In genomic region chr11:67646535-67647336, GRCh38 we compare ENCODE assay signal across 9 cellular contexts. TPM values are rescaled to one million over a fixed set of nuclear protein-coding genes. Genes with fewer than 3 reads are reported as not detected.
DNase-seq lines count a peak whose midpoint lies in the region; ATAC-seq and TF ChIP-seq lines count a peak whose summit lies in the region.
"Had no signal": no experiment of that assay in that cellular context is flagged by ENCODE, and none has a peak within 500 bp of the region (broad histone marks: within the 10 kb centered on the region; RNA-seq: fewer than 3 reads in every experiment).

No MANE protein-coding gene starts in this region.

- no peaks in the 10 kb centered on the region for H3K36me3 ChIP-seq in GM06990 (ENCODE audit: control insufficient read depth, insufficient read depth, low read length)
- H3K36me3 ChIP-seq in mucosa of descending colon (ENCODE audit: low read depth), result no peaks in the 10 kb centered on the region

- peaks cover 0 to 4% (median 0%) of the 10 kb centered on the region in 3 donors for H3K9me3 Mint-ChIP-seq in IgD-negative memory B cell
- peaks cover 2% of the 10 kb centered on the region for H3K9me3 Mint-ChIP-seq in activated CD8-positive, alpha-beta T cell treated with anti-CD3 and anti-CD28 coated beads for 36 hours

- H3K4me3 Mint-ChIP-seq in IgD-negative memory B cell, result peak overlapping the region; percentile 9 to 91 (median 74)
- H3K4me3 Mint-ChIP-seq in activated CD8-positive, alpha-beta T cell treated with anti-CD3 and anti-CD28 coated beads for 36 hours, result peak overlapping the region; percentile 3

- H3K4me3 ChIP-seq in GM06990 (replicated peaks; ENCODE audit: low read depth, low read length) (no peak overlapping the region), mucosa of descending colon (no peak overlapping the region)

- ATAC-seq in activated CD8-positive, alpha-beta T cell treated with anti-CD3 and anti-CD28 coated beads for 36 hours, result peak; percentile 28
- ATAC-seq in mucosa of descending colon (peak; percentile 77), HG02588 (IDR thresholded peaks at IDR 0.05; ENCODE audit: unreplicated experiment) (no peak), GM21390 (IDR thresholded peaks at IDR 0.05; ENCODE audit: unreplicated experiment) (no peak)

- peak overlapping the region; percentile 61 to 93 (median 80) for H3K27ac Mint-ChIP-seq in IgD-negative memory B cell
- H3K27ac Mint-ChIP-seq in activated CD8-positive, alpha-beta T cell treated with anti-CD3 and anti-CD28 coated beads for 36 hours, result peak overlapping the region; percentile 62

- H3K4me1 Mint-ChIP-seq in IgD-negative memory B cell, result peaks cover 39 to 47% (median 44%) of the 10 kb centered on the region in 3 donors
- H3K4me1 Mint-ChIP-seq in activated CD8-positive, alpha-beta T cell treated with anti-CD3 and anti-CD28 coated beads for 36 hours (ENCODE audit: low read depth), result peaks cover 51% of the 10 kb centered on the region

- CTCF ChIA-PET in activated CD8-positive, alpha-beta T cell treated with anti-CD3 and anti-CD28 coated beads for 36 hours (lab: Charles Lee), result interaction anchor here (0.7 to 11.8 kb wide), 7 partner anchors 9 to 246 kb away, joined by 3 to 127 read pairs (median 4); partner anchors contain the start of gene NUDT8

- intact Hi-C loops in activated CD8-positive, alpha-beta T cell treated with anti-CD3 and anti-CD28 coated beads for 36 hours (cut with micrococcal nuclease), result no loop called here
- intact Hi-C loops in mucosa of descending colon (cut with DNase I, micrococcal nuclease), result no loop called here

- H3K4me1 ChIP-seq in mucosa of descending colon (ENCODE audit: low read depth), result peaks cover 14% of the 10 kb centered on the region

- no peak for TF ChIP-seq CTCF in GM06990 (IDR thresholded peaks at IDR 0.05; ENCODE audit: insufficient read depth, low read length, poor library complexity, severe bottlenecking)
- TF ChIP-seq CTCF in activated CD8-positive, alpha-beta T cell treated with anti-CD3 and anti-CD28 coated beads for 36 hours (IDR thresholded peaks at IDR 0.05), result no peak
- no peak for TF ChIP-seq CTCF in mucosa of descending colon (IDR thresholded peaks at IDR 0.05)

- H3K9me3 ChIP-seq in mucosa of descending colon, result no peaks in the 10 kb centered on the region

- no peaks in the 10 kb centered on the region for H3K27me3 ChIP-seq in GM06990 (replicated peaks; ENCODE audit: control insufficient read depth, insufficient read depth, low read length)

- POLR2A ChIA-PET in activated CD8-positive, alpha-beta T cell treated with anti-CD3 and anti-CD28 coated beads for 36 hours (lab: Charles Lee), result interaction anchor here (1.1 to 1.6 kb wide), 4 partner anchors 12 to 17 kb away, joined by 3 to 6 read pairs (median 4); partner anchors contain the start of gene NUDT8

- DNase-seq in GM06990 (ENCODE audit: extremely low read depth, insufficient read length), result peak; percentile 93
- DNase-seq in activated CD8-positive, alpha-beta T cell treated with anti-CD3 and anti-CD28 coated beads for 36 hours, result peak; percentile 73
- DNase-seq in mucosa of descending colon, result peak; percentile 65 to 89 (median 80)
- DNase-seq in iPS-NIHi11 (ENCODE audit: low spot score), result no peak
- DNase-seq in NCI-H2081 (lab: John Stamatoyannopoulos, UW), result no peak
- DNase-seq: nucleus accumbens had no signal

- peaks cover 1% of the 10 kb centered on the region for H3K36me3 Mint-ChIP-seq in IgD-negative memory B cell
- H3K36me3 Mint-ChIP-seq in activated CD8-positive, alpha-beta T cell treated with anti-CD3 and anti-CD28 coated beads for 36 hours (ENCODE audit: low read depth), result no peaks in the 10 kb centered on the region

- peaks cover 10% of the 10 kb centered on the region for H3K27me3 Mint-ChIP-seq in IgD-negative memory B cell
- H3K27me3 Mint-ChIP-seq in activated CD8-positive, alpha-beta T cell treated with anti-CD3 and anti-CD28 coated beads for 36 hours, result no peaks in the 10 kb centered on the region

RNA-seq across cellular contexts. Expression of gene ACY3, which starts 3.8 kb away (rescaled TPM):
- polyA plus RNA-seq in IgD-negative memory B cell, result 0.63 TPM
- total RNA-seq in activated CD8-positive, alpha-beta T cell treated with anti-CD3 and anti-CD28 coated beads for 36 hours, result under 1 TPM; 0.31 to 0.61 TPM
- total RNA-seq in mucosa of descending colon, result 10 to 100 TPM in 2 of 3 donors, 1 to 10 TPM in 1; 3.3 to 14.6 (median 14.1) TPM

RNA-seq across cellular contexts. Expression of gene TBX10, which starts 7.2 kb away (rescaled TPM):
- not detected for polyA plus RNA-seq in IgD-negative memory B cell
- total RNA-seq in activated CD8-positive, alpha-beta T cell treated with anti-CD3 and anti-CD28 coated beads for 36 hours, result not detected
- 10 to 100 TPM in 1 of 3 donors, 1 to 10 TPM in 2; 3.7 to 19.1 (median 9.6) TPM for total RNA-seq in mucosa of descending colon

RNA-seq across cellular contexts. Expression of gene NUDT8, which starts 17.0 kb away (rescaled TPM):
- polyA plus RNA-seq in IgD-negative memory B cell, result 2.9 TPM
- total RNA-seq in activated CD8-positive, alpha-beta T cell treated with anti-CD3 and anti-CD28 coated beads for 36 hours, result 10 to 100 TPM; 35.5 to 39.5 TPM
- 10 to 100 TPM; 17.3 to 34.6 (median 23.1) TPM for total RNA-seq in mucosa of descending colon

RNA-seq across cellular contexts. Expression of gene ALDH3B2, which starts 27.7 kb away (rescaled TPM):
- not detected for polyA plus RNA-seq in IgD-negative memory B cell
- total RNA-seq in activated CD8-positive, alpha-beta T cell treated with anti-CD3 and anti-CD28 coated beads for 36 hours, result not detected
- total RNA-seq in mucosa of descending colon, result under 1 TPM in 2 of 3 donors, not detected in 1; 0.29 to 0.48 TPM

RNA-seq across cellular contexts. Expression of gene NDUFV1, which starts 40.0 kb away (rescaled TPM):
- polyA plus RNA-seq in IgD-negative memory B cell, result 121 TPM
- total RNA-seq in activated CD8-positive, alpha-beta T cell treated with anti-CD3 and anti-CD28 coated beads for 36 hours, result 100 to 1,000 TPM; 315 to 317 TPM
- 100 to 1,000 TPM; 248 to 349 (median 311) TPM for total RNA-seq in mucosa of descending colon

Comparison
In these comparisons a context has a peak if more than half of its experiments do, and no peak if none do; other contexts are left out.
1. DNase-seq: peak in GM06990 (single experiment), activated CD8-positive, alpha-beta T cell treated with anti-CD3 and anti-CD28 coated beads for 36 hours (single experiment) and mucosa of descending colon (3 of 3); none in iPS-NIHi11 (single experiment) and NCI-H2081 (0 of 2).
2. ATAC-seq: peak in activated CD8-positive, alpha-beta T cell treated with anti-CD3 and anti-CD28 coated beads for 36 hours (single experiment) and mucosa of descending colon (single experiment); none in HG02588 (single experiment) and GM21390 (single experiment).
3. RNA of gene TBX10, which starts 7.2 kb away (total RNA-seq): 3.7 to 19.1 TPM in mucosa of descending colon; not detected in activated CD8-positive, alpha-beta T cell treated with anti-CD3 and anti-CD28 coated beads for 36 hours; every median in the first group is over 4 times any median in the second.